ENCODE assay signal across 7 cellular contexts in genomic region chr3:183631715-183632114, GRCh38.
"Had no signal": no experiment of that assay in that cellular context is flagged by ENCODE, and none has a peak within 500 bp of the region (broad histone marks: within the 10 kb centered on the region; RNA-seq: fewer than 3 reads in every experiment).

No MANE protein-coding gene starts in this region.

- H3K9me3 Mint-ChIP-seq: GM23338, H9, HFFc6, IgD-negative memory B cell had no signal

- ATAC-seq: GM23338 had no signal

- H3K4me3 Mint-ChIP-seq: GM23338, H9, HFFc6 had no signal

- H3K27ac ChIP-seq: HL-60 had no signal

- DNase-seq: H9, HCEC 1CT, HFFc6, KG1 had no signal

- H2AFZ ChIP-seq: GM23338 had no signal

- H3K4me1 Mint-ChIP-seq: GM23338 had no signal

- H3K4me3 ChIP-seq: GM23338 had no signal

- H3K27ac Mint-ChIP-seq: GM23338, HFFc6 had no signal

- H3K4me2 ChIP-seq: GM23338 had no signal
